12 cellular contexts compared by ENCODE assay signal in genomic region chr1:119676571-119677206, GRCh38. TPM values are rescaled to one million over a fixed set of nuclear protein-coding genes. Genes with fewer than 3 reads are reported as not detected.
A peak's percentile ranks its signal among the peaks of the same experiment; 100 is the strongest.
DNase-seq lines count a peak whose midpoint lies in the region; ATAC-seq and TF ChIP-seq lines count a peak whose summit lies in the region.
"Had no signal": no experiment of that assay in that cellular context is flagged by ENCODE, and none has a peak within 500 bp of the region (broad histone marks: within the 10 kb centered on the region; RNA-seq: fewer than 3 reads in every experiment).

No MANE protein-coding gene starts in this region.

- H3K4me1 Mint-ChIP-seq in activated T-helper 1 cell treated with anti-CD3 and anti-CD28 coated beads, Interleukin-12 subunit alpha, Interleukin-12 subunit beta, Interleukin-2, Interleukin-4 antibody, amounts not matched to agents 30 ng/mL and 10 ng/mL and 1 ng/mL, durations not matched to agents 14 hours and 24 hours and 36 hours (ENCODE audit: low read depth), result no peaks in the 10 kb centered on the region
- peaks cover 33% of the 10 kb centered on the region for H3K4me1 Mint-ChIP-seq in mesothelial cell of epicardium

- no peaks in the 10 kb centered on the region for H4K20me1 ChIP-seq in PC-3 (ENCODE audit: low read length)

- DNase-seq in ELR (ENCODE audit: low read depth), result peak; percentile 28
- no peak for DNase-seq in PC-3
- no peak for DNase-seq in left ventricle myocardium inferior
- peak; percentile 58 to 72 for DNase-seq in psoas muscle
- DNase-seq in activated T-helper 1 cell treated with anti-CD3 and anti-CD28 coated beads, Interleukin-12 subunit alpha, Interleukin-12 subunit beta, Interleukin-2, Interleukin-4 antibody, amounts not matched to agents 30 ng/mL and 10 ng/mL and 1 ng/mL, durations not matched to agents 14 hours and 24 hours and 36 hours (ENCODE audit: low spot score), result no peak
- no peak for DNase-seq in mesothelial cell of epicardium (ENCODE audit: low spot score in 2 of 2, unreplicated experiment in 2 of 2)
- no peak for DNase-seq in NCI-H69 (lab: John Stamatoyannopoulos, UW)
- DNase-seq in EL, result no peak
- DNase-seq: heart right ventricle, MV-4-11 had no signal

- H3K4me1 ChIP-seq in PC-3 (ENCODE audit: insufficient read depth, low read length), result peaks cover 40% of the 10 kb centered on the region
- peaks cover 11% of the 10 kb centered on the region for H3K4me1 ChIP-seq in left ventricle myocardium inferior
- H3K4me1 ChIP-seq in psoas muscle, result no peaks in the 10 kb centered on the region

- H3K27ac ChIP-seq in PC-3 (ENCODE audit: low read length) (no peak overlapping the region), left ventricle myocardium inferior (replicated peaks) (peak overlapping the region; percentile 32), psoas muscle (no peak overlapping the region)

- H3K36me3 Mint-ChIP-seq in activated T-helper 1 cell treated with anti-CD3 and anti-CD28 coated beads, Interleukin-12 subunit alpha, Interleukin-12 subunit beta, Interleukin-2, Interleukin-4 antibody, amounts not matched to agents 30 ng/mL and 10 ng/mL and 1 ng/mL, durations not matched to agents 14 hours and 24 hours and 36 hours (ENCODE audit: low read depth), result no peaks in the 10 kb centered on the region
- no peaks in the 10 kb centered on the region for H3K36me3 Mint-ChIP-seq in mesothelial cell of epicardium
- H3K36me3 Mint-ChIP-seq: stimulated activated memory B cell treated with anti-CD40 and anti-IgM and Interleukin-4, amounts not matched to agents 10 μg/mL and 1 μg/mL and 100 μg/mL, for 72 hours had no signal

- BruUV-seq in PC-3 (replicated peaks; lab: Mats Ljungman, UMichigan), result no TSS peak

- no peak overlapping the region for H3K9ac ChIP-seq in PC-3 (ENCODE audit: low read length)
- H3K9ac ChIP-seq: parathyroid adenoma had no signal

- peaks cover 9% of the 10 kb centered on the region for H3F3A ChIP-seq in PC-3 (ENCODE audit: low read length, unreplicated experiment)

- no peaks in the 10 kb centered on the region for H3K9me3 Mint-ChIP-seq in activated T-helper 1 cell treated with anti-CD3 and anti-CD28 coated beads, Interleukin-12 subunit alpha, Interleukin-12 subunit beta, Interleukin-2, Interleukin-4 antibody, amounts not matched to agents 30 ng/mL and 10 ng/mL and 1 ng/mL, durations not matched to agents 14 hours and 24 hours and 36 hours
- peaks cover 8% of the 10 kb centered on the region for H3K9me3 Mint-ChIP-seq in mesothelial cell of epicardium
- H3K9me3 Mint-ChIP-seq: stimulated activated memory B cell treated with anti-CD40 and anti-IgM and Interleukin-4, amounts not matched to agents 10 μg/mL and 1 μg/mL and 100 μg/mL, for 72 hours had no signal

- no peak overlapping the region for H3K4me2 ChIP-seq in PC-3 (ENCODE audit: low read length)

- peaks cover 25% of the 10 kb centered on the region for H3K27me3 Mint-ChIP-seq in activated T-helper 1 cell treated with anti-CD3 and anti-CD28 coated beads, Interleukin-12 subunit alpha, Interleukin-12 subunit beta, Interleukin-2, Interleukin-4 antibody, amounts not matched to agents 30 ng/mL and 10 ng/mL and 1 ng/mL, durations not matched to agents 14 hours and 24 hours and 36 hours (ENCODE audit: insufficient read depth)
- H3K27me3 Mint-ChIP-seq in mesothelial cell of epicardium (ENCODE audit: low read depth), result no peaks in the 10 kb centered on the region

- H3K27me3 ChIP-seq in PC-3 (ENCODE audit: low read length), result no peaks in the 10 kb centered on the region
- H3K27me3 ChIP-seq in left ventricle myocardium inferior (ENCODE audit: low read depth), result no peaks in the 10 kb centered on the region
- no peaks in the 10 kb centered on the region for H3K27me3 ChIP-seq in psoas muscle (ENCODE audit: insufficient read depth in 3 of 3, low read length in 2 of 3)
- H3K27me3 ChIP-seq: heart right ventricle had no signal

- no peak overlapping the region for H3K4me3 Mint-ChIP-seq in activated T-helper 1 cell treated with anti-CD3 and anti-CD28 coated beads, Interleukin-12 subunit alpha, Interleukin-12 subunit beta, Interleukin-2, Interleukin-4 antibody, amounts not matched to agents 30 ng/mL and 10 ng/mL and 1 ng/mL, durations not matched to agents 14 hours and 24 hours and 36 hours
- no peak overlapping the region for H3K4me3 Mint-ChIP-seq in mesothelial cell of epicardium
- H3K4me3 Mint-ChIP-seq: stimulated activated memory B cell treated with anti-CD40 and anti-IgM and Interleukin-4, amounts not matched to agents 10 μg/mL and 1 μg/mL and 100 μg/mL, for 72 hours had no signal

- no peak overlapping the region for H3K4me3 ChIP-seq in PC-3 (ENCODE audit: low read length)
- no peak overlapping the region for H3K4me3 ChIP-seq in left ventricle myocardium inferior
- H3K4me3 ChIP-seq in psoas muscle, result no peak overlapping the region

- TF ChIP-seq CTCF in PC-3 (conservative IDR thresholded peaks at IDR 0.05; ENCODE audit: low read depth, low read length) (peak; percentile 37), left ventricle myocardium inferior (IDR thresholded peaks at IDR 0.05; ENCODE audit: borderline replicate concordance) (no peak), psoas muscle (IDR thresholded peaks at IDR 0.05) (no peak), mesothelial cell of epicardium (IDR thresholded peaks at IDR 0.05; ENCODE audit: unreplicated experiment) (no peak)

- intact Hi-C loops in PC-3 (cut with micrococcal nuclease), result loop anchor here (10.0 kb wide), 1 partner anchor 108 kb away; no protein-coding TSS in a partner anchor
- intact Hi-C loops in left ventricle myocardium inferior (cut with micrococcal nuclease), result loop anchor here (5.0 to 10.0 kb wide), 2 partner anchors 59 to 132 kb away; no protein-coding TSS in a partner anchor
- intact Hi-C loops in psoas muscle (cut with DNase I), result no loop called here
- intact Hi-C loops in activated T-helper 1 cell treated with anti-CD3 and anti-CD28 coated beads, Interleukin-12 subunit alpha, Interleukin-12 subunit beta, Interleukin-2, Interleukin-4 antibody, amounts not matched to agents 30 ng/mL and 10 ng/mL and 1 ng/mL, durations not matched to agents 14 hours and 24 hours and 36 hours (cut with micrococcal nuclease), result loop anchor here (10.0 kb wide), 1 partner anchor 392 kb away; no protein-coding TSS in a partner anchor

- H3K79me2 ChIP-seq in PC-3 (ENCODE audit: low read length), result no peaks in the 10 kb centered on the region
- H3K79me2 ChIP-seq: parathyroid adenoma had no signal

- no peaks in the 10 kb centered on the region for H3K36me3 ChIP-seq in PC-3 (ENCODE audit: low read depth, low read length)
- no peaks in the 10 kb centered on the region for H3K36me3 ChIP-seq in left ventricle myocardium inferior
- no peaks in the 10 kb centered on the region for H3K36me3 ChIP-seq in psoas muscle (ENCODE audit: insufficient read depth in 1 of 2, low read depth in 1 of 2)
- H3K36me3 ChIP-seq: heart right ventricle had no signal

- no peaks in the 10 kb centered on the region for H3K9me2 ChIP-seq in PC-3 (replicated peaks; ENCODE audit: low read length)

- ATAC-seq in PC-3, result no peak
- peak; percentile 52 to 62 (median 58) for ATAC-seq in psoas muscle
- ATAC-seq: stimulated activated memory B cell treated with anti-CD40 and anti-IgM and Interleukin-4, amounts not matched to agents 10 μg/mL and 1 μg/mL and 100 μg/mL, for 72 hours had no signal

- H2AFZ ChIP-seq in PC-3 (ENCODE audit: low read length), result no peak overlapping the region

- H3K9me3 ChIP-seq in PC-3 (ENCODE audit: low read length) (no peaks in the 10 kb centered on the region), left ventricle myocardium inferior (replicated peaks) (no peaks in the 10 kb centered on the region), psoas muscle (no peaks in the 10 kb centered on the region)
- H3K9me3 ChIP-seq: heart right ventricle had no signal

- WGBS in psoas muscle, 3 donors, result 62 to 79% (median 74%) methylated on average over 6 to 8 of the region's 8 CpGs

- POLR2A ChIA-PET in PC-3 (lab: Charles Lee; ENCODE audit: unreplicated experiment), result no interaction called here

- CTCF ChIA-PET in PC-3 (lab: Charles Lee), result no interaction called here

- no peak overlapping the region for H3K27ac Mint-ChIP-seq in activated T-helper 1 cell treated with anti-CD3 and anti-CD28 coated beads, Interleukin-12 subunit alpha, Interleukin-12 subunit beta, Interleukin-2, Interleukin-4 antibody, amounts not matched to agents 30 ng/mL and 10 ng/mL and 1 ng/mL, durations not matched to agents 14 hours and 24 hours and 36 hours
- no peak overlapping the region for H3K27ac Mint-ChIP-seq in mesothelial cell of epicardium
- H3K27ac Mint-ChIP-seq: stimulated activated memory B cell treated with anti-CD40 and anti-IgM and Interleukin-4, amounts not matched to agents 10 μg/mL and 1 μg/mL and 100 μg/mL, for 72 hours had no signal

RNA-seq across cellular contexts. Expression of gene ZNF697, which starts 28.6 kb away (rescaled TPM):
- total RNA-seq in PC-3 (2014; rRNA removed) (3.9 and 5.3 TPM in 2 replicates), left ventricle myocardium inferior (9.4 TPM), psoas muscle (1 to 10 TPM; 2.9 to 4.9 (median 3.9) TPM), mesothelial cell of epicardium (20.3 to 21.8 TPM (median 20.6 TPM) in 3 replicates)
- polyA plus RNA-seq in psoas muscle, result 1 to 10 TPM; 1.3 to 2.2 (median 2.0) TPM
- 2.9 and 3.0 TPM in 2 replicates for total RNA-seq in activated T-helper 1 cell treated with anti-CD3 and anti-CD28 coated beads, Interleukin-12 subunit alpha, Interleukin-12 subunit beta, Interleukin-2, Interleukin-4 antibody, amounts not matched to agents 30 ng/mL and 10 ng/mL and 1 ng/mL, durations not matched to agents 14 hours and 24 hours and 36 hours

RNA-seq across cellular contexts. Expression of gene PHGDH, which starts 35.0 kb away (rescaled TPM):
- total RNA-seq in PC-3 (2014; rRNA removed), result 134 and 155 TPM in 2 replicates
- total RNA-seq in left ventricle myocardium inferior, result 6.4 TPM
- total RNA-seq in psoas muscle, result 1 to 10 TPM; 1.3 to 5.1 (median 3.6) TPM
- polyA plus RNA-seq in psoas muscle, result 1 to 10 TPM; 1.4 to 3.1 (median 2.7) TPM
- total RNA-seq in activated T-helper 1 cell treated with anti-CD3 and anti-CD28 coated beads, Interleukin-12 subunit alpha, Interleukin-12 subunit beta, Interleukin-2, Interleukin-4 antibody, amounts not matched to agents 30 ng/mL and 10 ng/mL and 1 ng/mL, durations not matched to agents 14 hours and 24 hours and 36 hours, result 46.7 and 49.3 TPM in 2 replicates
- total RNA-seq in mesothelial cell of epicardium, result 142 to 151 TPM (median 149 TPM) in 3 replicates

Comparison
In these comparisons a context has a peak if more than half of its experiments do, and no peak if none do; other contexts are left out.
1. DNase-seq: peak in ELR (single experiment) and psoas muscle (2 of 2); none in PC-3 (single experiment), left ventricle myocardium inferior (single experiment), activated T-helper 1 cell treated with anti-CD3 and anti-CD28 coated beads, Interleukin-12 subunit alpha, Interleukin-12 subunit beta, Interleukin-2, Interleukin-4 antibody, amounts not matched to agents 30 ng/mL and 10 ng/mL and 1 ng/mL, durations not matched to agents 14 hours and 24 hours and 36 hours (single experiment), mesothelial cell of epicardium (0 of 2), NCI-H69 (single experiment) and EL (single experiment).
2. intact Hi-C loops: an anchor here in PC-3 (10.0 kb wide), left ventricle myocardium inferior (5.0 to 10.0 kb wide) and activated T-helper 1 cell treated with anti-CD3 and anti-CD28 coated beads, Interleukin-12 subunit alpha, Interleukin-12 subunit beta, Interleukin-2, Interleukin-4 antibody, amounts not matched to agents 30 ng/mL and 10 ng/mL and 1 ng/mL, durations not matched to agents 14 hours and 24 hours and 36 hours (10.0 kb wide); none called in psoas muscle.